Comparison of ENCODE assay signal across 19 cellular contexts in genomic region chr2:179646862-179647261, GRCh38.
DNase-seq lines count a peak whose midpoint lies in the region; ATAC-seq and TF ChIP-seq lines count a peak whose summit lies in the region.
"Had no signal": no experiment of that assay in that cellular context is flagged by ENCODE, and none has a peak within 500 bp of the region (broad histone marks: within the 10 kb centered on the region; RNA-seq: fewer than 3 reads in every experiment).

No MANE protein-coding gene starts in this region.

- no peak overlapping the region for H3K18ac ChIP-seq in trophoblast cell (ENCODE audit: low read length)

- peak overlapping the region; percentile 31 to 42 (median 32) for H3K27ac Mint-ChIP-seq in nephron
- H3K27ac Mint-ChIP-seq: B cell; CD8-positive, alpha-beta T cell; HFFc6 had no signal

- H3K79me2 ChIP-seq in trophoblast cell (ENCODE audit: control insufficient read depth, insufficient read depth, low read length, poor library complexity), result no peaks in the 10 kb centered on the region

- ATAC-seq in GM18858 (IDR thresholded peaks at IDR 0.05; ENCODE audit: unreplicated experiment), result no peak
- ATAC-seq: CD8-positive, alpha-beta T cell; GM12878; HCT116 had no signal

- H3K4me3 ChIP-seq in SJCRH30 (no peak overlapping the region), trophoblast cell (ENCODE audit: low read depth, low read length) (no peak overlapping the region)
- H3K4me3 ChIP-seq: BLaER1 treated with 17β-estradiol and CSF1 and Interleukin-3, amounts not matched to agents 10 nM and 100 nM; GM12878 had no signal

- DNase-seq in SJCRH30 (peak; percentile 67 to 79), trophoblast cell (peak; percentile 55 to 69), DMS79 treated with DMSO at 0.1 percent for 48 hours (lab: John Stamatoyannopoulos, UW) (no peak)
- DNase-seq in effector CD4-positive, alpha-beta T cell, result no peak
- DNase-seq: Calu3; CD8-positive, alpha-beta T cell; DND-41; EL; GOT3; H7; HFFc6; IMR-90 had no signal

- peaks cover 46% of the 10 kb centered on the region for H3K4me1 Mint-ChIP-seq in nephron
- H3K4me1 Mint-ChIP-seq: B cell had no signal

- WGBS in trophoblast cell (ENCODE audit: extremely low coverage, insufficient coverage, insufficient read length), result no CpG with 5 or more reads among the region's 1 CpG

- H3K9me3 Mint-ChIP-seq in nephron, result no peaks in the 10 kb centered on the region
- H3K9me3 Mint-ChIP-seq: CD8-positive, alpha-beta T cell; HFFc6 had no signal

- no peak for TF ChIP-seq CTCF in nephron (IDR thresholded peaks at IDR 0.05; ENCODE audit: unreplicated experiment in 3 of 3)

- H3K27me3 ChIP-seq in SJCRH30 (no peaks in the 10 kb centered on the region), trophoblast cell (ENCODE audit: insufficient read depth, low read length) (no peaks in the 10 kb centered on the region)
- H3K27me3 ChIP-seq: BLaER1 treated with 17β-estradiol and CSF1 and Interleukin-3, amounts not matched to agents 10 nM and 100 nM had no signal

- H2BK12ac ChIP-seq in trophoblast cell (ENCODE audit: low read length), result no peak overlapping the region

- H2AK5ac ChIP-seq in trophoblast cell (ENCODE audit: low read length), result no peak overlapping the region

- H2AFZ ChIP-seq in trophoblast cell (ENCODE audit: insufficient read depth, low read length, poor library complexity), result no peak overlapping the region

- H3K4ac ChIP-seq in trophoblast cell (ENCODE audit: low read depth, low read length), result no peak overlapping the region

- H3K36me3 ChIP-seq in SJCRH30 (no peaks in the 10 kb centered on the region), trophoblast cell (ENCODE audit: control insufficient read depth in 1 of 2, insufficient read depth in 2 of 2, low read length in 2 of 2) (no peaks in the 10 kb centered on the region)
- H3K36me3 ChIP-seq: BLaER1 treated with 17β-estradiol and CSF1 and Interleukin-3, amounts not matched to agents 10 nM and 100 nM had no signal

- H3K14ac ChIP-seq in trophoblast cell (ENCODE audit: low read length), result no peak overlapping the region

- H3K27ac ChIP-seq in SJCRH30 (peak overlapping the region; percentile 43), trophoblast cell (ENCODE audit: low read depth, low read length) (no peak overlapping the region)
- H3K27ac ChIP-seq: BLaER1 treated with 17β-estradiol and CSF1 and Interleukin-3, amounts not matched to agents 10 nM and 100 nM; HL-60 had no signal

- no peak overlapping the region for H4K91ac ChIP-seq in trophoblast cell (ENCODE audit: low read depth, low read length)

- no peak overlapping the region for H3K23ac ChIP-seq in trophoblast cell (ENCODE audit: low read length)

- no peaks in the 10 kb centered on the region for H3K36me3 Mint-ChIP-seq in nephron (ENCODE audit: low read depth)
- H3K36me3 Mint-ChIP-seq: CD8-positive, alpha-beta T cell had no signal

- no peak overlapping the region for H3K9ac ChIP-seq in trophoblast cell (ENCODE audit: low read length)
- H3K9ac ChIP-seq: BLaER1 treated with 17β-estradiol and CSF1 and Interleukin-3, amounts not matched to agents 10 nM and 100 nM had no signal

- H3K79me1 ChIP-seq in trophoblast cell (ENCODE audit: low read length), result no peaks in the 10 kb centered on the region

- no peaks in the 10 kb centered on the region for H3K27me3 Mint-ChIP-seq in nephron (ENCODE audit: low read depth)

- no peak overlapping the region for H4K8ac ChIP-seq in trophoblast cell (ENCODE audit: low read depth, low read length)

- H3K4me3 Mint-ChIP-seq in nephron, result no peak overlapping the region
- H3K4me3 Mint-ChIP-seq: B cell; CD8-positive, alpha-beta T cell; HFFc6 had no signal

- H3K9me3 ChIP-seq in SJCRH30 (replicated peaks) (no peaks in the 10 kb centered on the region), trophoblast cell (ENCODE audit: insufficient read depth, low read depth, low read length) (no peaks in the 10 kb centered on the region)
- H3K9me3 ChIP-seq: BLaER1 treated with 17β-estradiol and CSF1 and Interleukin-3, amounts not matched to agents 10 nM and 100 nM had no signal

- no peak overlapping the region for H4K12ac ChIP-seq in trophoblast cell (ENCODE audit: low read depth, low read length)

- H2BK5ac ChIP-seq in trophoblast cell (ENCODE audit: low read depth, low read length, poor library complexity), result no peak overlapping the region

- peaks cover 13% of the 10 kb centered on the region for H3K4me1 ChIP-seq in SJCRH30
- H3K4me1 ChIP-seq in trophoblast cell (ENCODE audit: control insufficient read depth in 1 of 2, insufficient read depth in 2 of 2, low read length in 2 of 2), result no peaks in the 10 kb centered on the region
- H3K4me1 ChIP-seq: BLaER1 treated with 17β-estradiol and CSF1 and Interleukin-3, amounts not matched to agents 10 nM and 100 nM had no signal

- H3K4me2 ChIP-seq in trophoblast cell (ENCODE audit: low read length), result no peak overlapping the region
- H3K4me2 ChIP-seq: BLaER1 treated with 17β-estradiol and CSF1 and Interleukin-3, amounts not matched to agents 10 nM and 100 nM had no signal

- H2BK120ac ChIP-seq in trophoblast cell (ENCODE audit: insufficient read depth, low read length, poor library complexity), result no peak overlapping the region

Comparison
In these comparisons a context has a peak if more than half of its experiments do, and no peak if none do; other contexts are left out.
1. DNase-seq: peak in SJCRH30 (2 of 2) and trophoblast cell (2 of 2); none in DMS79 treated with DMSO at 0.1 percent for 48 hours (single experiment) and effector CD4-positive, alpha-beta T cell (single experiment).